8 cellular contexts compared by ENCODE assay signal in genomic region chr6:116218172-116218633, GRCh38. TPM values are rescaled to one million over a fixed set of nuclear protein-coding genes. Genes with fewer than 3 reads are reported as not detected.
A peak's percentile ranks its signal among the peaks of the same experiment; 100 is the strongest.
DNase-seq lines count a peak whose midpoint lies in the region; ATAC-seq and TF ChIP-seq lines count a peak whose summit lies in the region.
"Had no signal": no experiment of that assay in that cellular context is flagged by ENCODE, and none has a peak within 500 bp of the region (broad histone marks: within the 10 kb centered on the region; RNA-seq: fewer than 3 reads in every experiment).

No MANE protein-coding gene starts in this region.

- H3F3A ChIP-seq in neural progenitor cell (ENCODE audit: low read depth): peaks cover 11% of the 10 kb centered on the region

- DNase-seq in EL (peak; percentile 21), LNCaP clone FGC (ENCODE audit: low read depth) (no peak), astrocyte of the hippocampus (ENCODE audit: low read depth, low spot score) (peak; percentile 18), neural progenitor cell (ENCODE audit: low spot score) (no peak), COLO668 (lab: John Stamatoyannopoulos, UW; ENCODE audit: unreplicated experiment) (no peak)

- H3K4me1 Mint-ChIP-seq in neural progenitor cell: peaks cover 1% of the 10 kb centered on the region

- TF ChIP-seq CTCF in LNCaP clone FGC (IDR thresholded peaks at IDR 0.05; ENCODE audit: control insufficient read depth, extremely low read depth, insufficient read depth): peak; percentile 16; the same call in 1 of the 2 replicates
- TF ChIP-seq CTCF in neural progenitor cell (IDR thresholded peaks at IDR 0.05): peak; percentile 65

- H3K36me3 ChIP-seq in neural progenitor cell: no peaks in the 10 kb centered on the region

- H3K4me3 ChIP-seq in LNCaP clone FGC (ENCODE audit: low read depth, low read length): no peak overlapping the region
- H3K4me3 ChIP-seq in neural progenitor cell: no peak overlapping the region

- no peaks in the 10 kb centered on the region for H3K4me1 ChIP-seq in neural progenitor cell

- H3K9me3 ChIP-seq in neural progenitor cell (ENCODE audit: low read depth): no peaks in the 10 kb centered on the region

- no peaks in the 10 kb centered on the region for H3K27me3 ChIP-seq in neural progenitor cell

- H3K9me3 Mint-ChIP-seq in neural progenitor cell: no peaks in the 10 kb centered on the region
- H3K9me3 Mint-ChIP-seq: naive thymus-derived CD8-positive, alpha-beta T cell had no signal

- no peak overlapping the region for H3K4me3 Mint-ChIP-seq in neural progenitor cell
- H3K4me3 Mint-ChIP-seq: naive thymus-derived CD8-positive, alpha-beta T cell had no signal

- H4K20me1 ChIP-seq in neural progenitor cell (ENCODE audit: low read depth): no peaks in the 10 kb centered on the region

- H2AFZ ChIP-seq in neural progenitor cell (replicated peaks): no peak overlapping the region

- no peak for ATAC-seq in GM19324 (IDR thresholded peaks at IDR 0.05; ENCODE audit: low FRiP score, unreplicated experiment)
- no peak for ATAC-seq in GM18517 (IDR thresholded peaks at IDR 0.05; ENCODE audit: unreplicated experiment)
- ATAC-seq: naive thymus-derived CD8-positive, alpha-beta T cell had no signal

- H3K79me2 ChIP-seq in neural progenitor cell (ENCODE audit: low read depth): no peaks in the 10 kb centered on the region

- H3K27ac ChIP-seq in neural progenitor cell: no peak overlapping the region

- no peak overlapping the region for H3K9ac ChIP-seq in neural progenitor cell

- no peak overlapping the region for H3K27ac Mint-ChIP-seq in neural progenitor cell

- H3K4me2 ChIP-seq in neural progenitor cell: no peak overlapping the region

- no peaks in the 10 kb centered on the region for H3K36me3 Mint-ChIP-seq in neural progenitor cell

- H3K27me3 Mint-ChIP-seq in neural progenitor cell (ENCODE audit: insufficient read depth, low read depth): peaks cover 2% of the 10 kb centered on the region
- H3K27me3 Mint-ChIP-seq: naive thymus-derived CD8-positive, alpha-beta T cell had no signal

RNA-seq across cellular contexts. Expression of gene TSPYL4, which starts 35.7 kb away (rescaled TPM):
- total RNA-seq in neural progenitor cell (ENCODE audit: low replicate concordance): 32.2 and 34.2 TPM in 2 replicates

Comparison
In these comparisons a context has a peak if more than half of its experiments do, and no peak if none do; other contexts are left out.
1. DNase-seq: peak in EL (single experiment) and astrocyte of the hippocampus (single experiment); none in LNCaP clone FGC (single experiment), neural progenitor cell (single experiment) and COLO668 (single experiment).